Comparison of ENCODE assay signal across 9 cellular contexts in genomic region chr4:142351958-142352357, GRCh38.
DNase-seq lines count a peak whose midpoint lies in the region; ATAC-seq and TF ChIP-seq lines count a peak whose summit lies in the region.
"Had no signal": no experiment of that assay in that cellular context is flagged by ENCODE, and none has a peak within 500 bp of the region (broad histone marks: within the 10 kb centered on the region; RNA-seq: fewer than 3 reads in every experiment).

No MANE protein-coding gene starts in this region.

- H3K27ac ChIP-seq in epithelial cell of prostate = peak overlapping the region; percentile 63
- peak overlapping the region; percentile 23 for H3K27ac ChIP-seq in psoas muscle
- H3K27ac ChIP-seq: body of pancreas had no signal

- no peaks in the 10 kb centered on the region for H3K27me3 Mint-ChIP-seq in activated CD4-positive, alpha-beta T cell treated with anti-CD3 and anti-CD28 coated beads, Interleukin-2, amount 10 ng/mL, durations not matched to agents 24 days and 14 days
- no peaks in the 10 kb centered on the region for H3K27me3 Mint-ChIP-seq in T-cell
- no peaks in the 10 kb centered on the region for H3K27me3 Mint-ChIP-seq in activated CD8-positive, alpha-beta memory T cell treated with anti-CD3 and anti-CD28 coated beads, Interleukin-2, amount 10 ng/mL, durations not matched to agents 7 days and 5 days

- no peak for DNase-seq in activated CD4-positive, alpha-beta T cell treated with anti-CD3 and anti-CD28 coated beads, Interleukin-2, amount 10 ng/mL, durations not matched to agents 24 days and 14 days
- DNase-seq in activated CD4-positive, alpha-beta T cell treated with anti-CD3 and anti-CD28 coated beads for 4 hours = no peak
- DNase-seq in T-cell = no peak
- no peak for DNase-seq in epithelial cell of prostate (ENCODE audit: low read depth, low spot score)
- DNase-seq in psoas muscle = no peak
- no peak for DNase-seq in activated CD8-positive, alpha-beta memory T cell treated with anti-CD3 and anti-CD28 coated beads, Interleukin-2, amount 10 ng/mL, durations not matched to agents 7 days and 5 days
- no peak for DNase-seq in NCI-H446 (lab: John Stamatoyannopoulos, UW)
- DNase-seq: body of pancreas had no signal

- H3K36me3 Mint-ChIP-seq in activated CD4-positive, alpha-beta T cell treated with anti-CD3 and anti-CD28 coated beads, Interleukin-2, amount 10 ng/mL, durations not matched to agents 24 days and 14 days (ENCODE audit: low read depth) = peaks cover 5% of the 10 kb centered on the region
- H3K36me3 Mint-ChIP-seq in T-cell = no peaks in the 10 kb centered on the region
- H3K36me3 Mint-ChIP-seq in activated CD8-positive, alpha-beta memory T cell treated with anti-CD3 and anti-CD28 coated beads, Interleukin-2, amount 10 ng/mL, durations not matched to agents 7 days and 5 days = no peaks in the 10 kb centered on the region

- H3K27me3 ChIP-seq in psoas muscle (ENCODE audit: insufficient read depth in 3 of 3, low read length in 2 of 3) = no peaks in the 10 kb centered on the region
- H3K27me3 ChIP-seq: body of pancreas had no signal

- no peaks in the 10 kb centered on the region for H3K9me3 Mint-ChIP-seq in activated CD4-positive, alpha-beta T cell treated with anti-CD3 and anti-CD28 coated beads, Interleukin-2, amount 10 ng/mL, durations not matched to agents 24 days and 14 days
- H3K9me3 Mint-ChIP-seq in T-cell = no peaks in the 10 kb centered on the region
- no peaks in the 10 kb centered on the region for H3K9me3 Mint-ChIP-seq in activated CD8-positive, alpha-beta memory T cell treated with anti-CD3 and anti-CD28 coated beads, Interleukin-2, amount 10 ng/mL, durations not matched to agents 7 days and 5 days (ENCODE audit: low read depth)

- CTCF ChIA-PET in T-cell (lab: Charles Lee) = interaction anchor here (0.6 to 3.1 kb wide), 19 partner anchors 8 to 496 kb away, joined by 3 to 14 read pairs (median 4); no protein-coding TSS in a partner anchor
- CTCF ChIA-PET in activated CD8-positive, alpha-beta memory T cell treated with anti-CD3 and anti-CD28 coated beads, Interleukin-2, amount 10 ng/mL, durations not matched to agents 7 days and 5 days (lab: Charles Lee) = interaction anchor here (1.0 to 1.6 kb wide), 9 partner anchors 9 to 429 kb away, joined by 3 to 10 read pairs (median 3); no protein-coding TSS in a partner anchor

- peak overlapping the region; percentile 23 for H3K4me3 ChIP-seq in psoas muscle
- H3K4me3 ChIP-seq: body of pancreas had no signal

- intact Hi-C loops in activated CD4-positive, alpha-beta T cell treated with anti-CD3 and anti-CD28 coated beads, Interleukin-2, amount 10 ng/mL, durations not matched to agents 24 days and 14 days (cut with micrococcal nuclease) = loop anchor here (2.0 to 5.0 kb wide), 3 partner anchors 225 to 495 kb away; partner anchors contain the start of gene INPP4B
- intact Hi-C loops in psoas muscle (cut with DNase I) = loop anchor here in 1 of 2 donors (2.0 to 10.0 kb wide), 3 partner anchors 55 to 493 kb away; no protein-coding TSS in a partner anchor

- ATAC-seq in T-cell (replicated peaks in 1 of 4) (no peak), psoas muscle (no peak), GM21528 (IDR thresholded peaks at IDR 0.05; ENCODE audit: low FRiP score, unreplicated experiment) (no peak)
- ATAC-seq in activated CD8-positive, alpha-beta memory T cell treated with anti-CD3 and anti-CD28 coated beads, Interleukin-2, amount 10 ng/mL, durations not matched to agents 7 days and 5 days = no peak
- ATAC-seq: body of pancreas had no signal

- H3K4me1 ChIP-seq in psoas muscle = peaks cover 34% of the 10 kb centered on the region

- H3K9me3 ChIP-seq in psoas muscle = no peaks in the 10 kb centered on the region
- H3K9me3 ChIP-seq: body of pancreas had no signal

- H3K4me3 Mint-ChIP-seq in activated CD4-positive, alpha-beta T cell treated with anti-CD3 and anti-CD28 coated beads, Interleukin-2, amount 10 ng/mL, durations not matched to agents 24 days and 14 days = peak overlapping the region; percentile 69
- H3K4me3 Mint-ChIP-seq in T-cell = peak overlapping the region; percentile 14 to 44 (median 32)
- H3K4me3 Mint-ChIP-seq in activated CD8-positive, alpha-beta memory T cell treated with anti-CD3 and anti-CD28 coated beads, Interleukin-2, amount 10 ng/mL, durations not matched to agents 7 days and 5 days = no peak overlapping the region

- WGBS in psoas muscle, 3 donors = 45 to 54% (median 53%) methylated on average over 4 of the region's 4 CpGs

- H3K36me3 ChIP-seq in psoas muscle (ENCODE audit: insufficient read depth in 1 of 2, low read depth in 1 of 2) = no peaks in the 10 kb centered on the region

- peaks cover 81% of the 10 kb centered on the region for H3K4me1 Mint-ChIP-seq in activated CD4-positive, alpha-beta T cell treated with anti-CD3 and anti-CD28 coated beads, Interleukin-2, amount 10 ng/mL, durations not matched to agents 24 days and 14 days
- peaks cover 93 to 99% (median 98%) of the 10 kb centered on the region in 3 donors for H3K4me1 Mint-ChIP-seq in T-cell
- peaks cover 70% of the 10 kb centered on the region for H3K4me1 Mint-ChIP-seq in activated CD8-positive, alpha-beta memory T cell treated with anti-CD3 and anti-CD28 coated beads, Interleukin-2, amount 10 ng/mL, durations not matched to agents 7 days and 5 days

- H3K27ac Mint-ChIP-seq in activated CD4-positive, alpha-beta T cell treated with anti-CD3 and anti-CD28 coated beads, Interleukin-2, amount 10 ng/mL, durations not matched to agents 24 days and 14 days = peak overlapping the region; percentile 85
- peak overlapping the region; percentile 91 to 92 for H3K27ac Mint-ChIP-seq in T-cell
- no peak overlapping the region for H3K27ac Mint-ChIP-seq in activated CD8-positive, alpha-beta memory T cell treated with anti-CD3 and anti-CD28 coated beads, Interleukin-2, amount 10 ng/mL, durations not matched to agents 7 days and 5 days

- TF ChIP-seq CTCF in psoas muscle (IDR thresholded peaks at IDR 0.05) = no peak

- POLR2A ChIA-PET in T-cell (lab: Charles Lee) = interaction anchor here in 1 of 2 donors (1.4 kb wide), 1 partner anchor 53 kb away, joined by 4 read pairs; no protein-coding TSS in a partner anchor
